Comparison of ENCODE assay signal across 24 cellular contexts in genomic region chr5:140573683-140574082, GRCh38. TPM values are rescaled to one million over a fixed set of nuclear protein-coding genes. Genes with fewer than 3 reads are reported as not detected.
DNase-seq lines count a peak whose midpoint lies in the region; ATAC-seq and TF ChIP-seq lines count a peak whose summit lies in the region.
"Had no signal": no experiment of that assay in that cellular context is flagged by ENCODE, and none has a peak within 500 bp of the region (broad histone marks: within the 10 kb centered on the region; RNA-seq: fewer than 3 reads in every experiment).

No MANE protein-coding gene starts in this region.

- peak overlapping the region; percentile 69 to 76 for H3K27ac ChIP-seq in liver (ENCODE audit: low read depth in 1 of 2, low read length in 2 of 2)
- peak overlapping the region in 2 of 4 donors; percentile 45 to 53 for H3K27ac ChIP-seq in body of pancreas
- H3K27ac ChIP-seq: C4-2B, GM23248, HL-60 had no signal

- TF ChIP-seq CTCF in liver (IDR thresholded peaks at IDR 0.05; ENCODE audit: low read depth, low read length, missing input control) (no peak), omental fat pad (IDR thresholded peaks at IDR 0.05) (no peak), body of pancreas (IDR thresholded peaks at IDR 0.05) (no peak)

- no peaks in the 10 kb centered on the region for H3K36me3 ChIP-seq in liver (ENCODE audit: control insufficient read depth in 4 of 4, insufficient read depth in 3 of 4, low read depth in 1 of 4, low read length in 3 of 4)
- H3K36me3 ChIP-seq in body of pancreas (replicated peaks in 1 of 2; ENCODE audit: insufficient read depth in 1 of 2, low read depth in 2 of 2) = no peaks in the 10 kb centered on the region
- H3K36me3 ChIP-seq: HAP-1 had no signal

- peaks cover 14 to 52% (median 40%) of the 10 kb centered on the region in 4 donors for H3K4me1 ChIP-seq in liver (ENCODE audit: control insufficient read depth in 4 of 4, insufficient read depth in 4 of 4, low read length in 3 of 4)
- no peaks in the 10 kb centered on the region for H3K4me1 ChIP-seq in body of pancreas
- H3K4me1 ChIP-seq: HAP-1 had no signal

- intact Hi-C loops in dendritic cell treated with granulocyte-macrophage colony-stimulating factor and Interleukin-4, amounts not matched to agents 40 ng/mL and 50 ng/mL, for 4 days (cut with micrococcal nuclease) = no loop called here
- intact Hi-C loops in body of pancreas (cut with DNase I) = no loop called here

- peak; percentile 19 for ATAC-seq in omental fat pad (ENCODE audit: low FRiP score)
- ATAC-seq in body of pancreas = no peak
- ATAC-seq in HG03457 (IDR thresholded peaks at IDR 0.05; ENCODE audit: unreplicated experiment) = no peak
- ATAC-seq: PC-3 had no signal

- no peak overlapping the region for H3K9ac ChIP-seq in liver (ENCODE audit: low read depth in 1 of 2, low read length in 2 of 2)
- H3K9ac ChIP-seq: GM23248 had no signal

- H3K27me3 Mint-ChIP-seq in dendritic cell treated with granulocyte-macrophage colony-stimulating factor and Interleukin-4, amounts not matched to agents 40 ng/mL and 50 ng/mL, for 4 days = no peaks in the 10 kb centered on the region
- H3K27me3 Mint-ChIP-seq: IgD-negative memory B cell had no signal

- peaks cover 50% of the 10 kb centered on the region for H3K4me1 Mint-ChIP-seq in dendritic cell treated with granulocyte-macrophage colony-stimulating factor and Interleukin-4, amounts not matched to agents 40 ng/mL and 50 ng/mL, for 4 days (ENCODE audit: low read depth)

- peaks cover 16% of the 10 kb centered on the region for H3K36me3 Mint-ChIP-seq in dendritic cell treated with granulocyte-macrophage colony-stimulating factor and Interleukin-4, amounts not matched to agents 40 ng/mL and 50 ng/mL, for 4 days (ENCODE audit: low read depth)

- TF ChIP-seq RAD21 in liver (IDR thresholded peaks at IDR 0.05) = no peak

- H3K4me3 ChIP-seq in liver (ENCODE audit: low read depth in 1 of 3, low read length in 3 of 3) (no peak overlapping the region), body of pancreas (no peak overlapping the region)
- H3K4me3 ChIP-seq: GM23248, HAP-1 had no signal

- TF ChIP-seq POLR2A in body of pancreas (IDR thresholded peaks at IDR 0.05) = no peak

- no peak overlapping the region for H3K4me3 Mint-ChIP-seq in dendritic cell treated with granulocyte-macrophage colony-stimulating factor and Interleukin-4, amounts not matched to agents 40 ng/mL and 50 ng/mL, for 4 days
- H3K4me3 Mint-ChIP-seq: IgD-negative memory B cell had no signal

- peak overlapping the region; percentile 37 for H3K27ac Mint-ChIP-seq in dendritic cell treated with granulocyte-macrophage colony-stimulating factor and Interleukin-4, amounts not matched to agents 40 ng/mL and 50 ng/mL, for 4 days
- H3K27ac Mint-ChIP-seq: IgD-negative memory B cell had no signal

- H3K9me3 ChIP-seq in liver (ENCODE audit: control insufficient read depth in 4 of 4, low read length in 3 of 4) (no peaks in the 10 kb centered on the region), body of pancreas (no peaks in the 10 kb centered on the region)
- H3K9me3 ChIP-seq: HAP-1 had no signal

- H3K9me3 Mint-ChIP-seq in dendritic cell treated with granulocyte-macrophage colony-stimulating factor and Interleukin-4, amounts not matched to agents 40 ng/mL and 50 ng/mL, for 4 days = no peaks in the 10 kb centered on the region
- H3K9me3 Mint-ChIP-seq: IgD-negative memory B cell had no signal

- H3K27me3 ChIP-seq in liver (ENCODE audit: control insufficient read depth in 4 of 4, insufficient read depth in 4 of 4, low read length in 3 of 4) (no peaks in the 10 kb centered on the region), body of pancreas (no peaks in the 10 kb centered on the region)

- WGBS in liver = 96% methylated on average over 7 of the region's 7 CpGs
- 86% methylated on average over 7 of the region's 7 CpGs; no CpG with 5 or more reads in 1 of the 2 donors for WGBS in body of pancreas, 2 donors

- DNase-seq in omental fat pad (ENCODE audit: low spot score) (no peak), body of pancreas (no peak), AG08395 (ENCODE audit: low spot score) (no peak)
- DNase-seq in stimulated activated CD8-positive, alpha-beta memory T cell treated with anti-CD3 and anti-CD28 coated beads, Interleukin-4, amount 100 ng/mL, for 48 hours = peak; percentile 18
- DNase-seq: ACHN, AML-193, DMS79 treated with DMSO at 0.1 percent for 48 hours, GM23248, Kasumi-1, MM.1S, NCI-H1092, NCI-H1436 treated with DMSO at 0.1 percent for 48 hours, NCI-H2029 treated with DMSO at 0.1 percent for 48 hours, NCI-H2171, NCI-H526, PC-3 had no signal

TF ChIP-seq in liver, 16 proteins besides CTCF, POLR2A, EP300 and RAD21:
- TF ChIP-seq FOXA1 (IDR thresholded peaks at IDR 0.05) (no peak), ZBTB33 (IDR thresholded peaks at IDR 0.05) (no peak), FOXA2 (IDR thresholded peaks at IDR 0.05) (no peak), JUND (IDR thresholded peaks at IDR 0.05) (no peak), HNF4G (IDR thresholded peaks at IDR 0.05) (no peak), TAF1 (conservative IDR thresholded peaks at IDR 0.05) (no peak), NR2F2 (IDR thresholded peaks at IDR 0.05) (no peak), EGR1 (IDR thresholded peaks at IDR 0.05; ENCODE audit: low read depth in 2 of 2) (no peak), RXRA (IDR thresholded peaks at IDR 0.05) (no peak)
- TF ChIP-seq, protein P1, sequence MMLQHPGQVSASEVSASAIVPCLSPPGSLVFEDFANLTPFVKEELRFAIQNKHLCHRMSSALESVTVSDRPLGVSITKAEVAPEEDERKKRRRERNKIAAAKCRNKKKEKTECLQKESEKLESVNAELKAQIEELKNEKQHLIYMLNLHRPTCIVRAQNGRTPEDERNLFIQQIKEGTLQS (IDR thresholded peaks at IDR 0.05) = no peak

RNA-seq across cellular contexts. Expression of gene SLC35A4, which starts 9.1 kb away (rescaled TPM):
- total RNA-seq in liver = 10 to 100 TPM; 17.5 to 31.5 TPM
- polyA plus RNA-seq in liver = 10 to 100 TPM; 21.7 to 37.0 TPM
- 10 to 100 TPM; 25.1 to 55.1 (median 38.1) TPM for total RNA-seq in omental fat pad
- 10 to 100 TPM; 18.5 to 39.4 TPM for total RNA-seq in body of pancreas

RNA-seq across cellular contexts. Expression of gene APBB3, which starts 9.3 kb away (rescaled TPM):
- total RNA-seq in liver (10 to 100 TPM in 1 of 2 donors, 1 to 10 TPM in 1; 4.6 to 29.1 TPM), omental fat pad (10 to 100 TPM; 13.5 to 55.9 (median 33.2) TPM), body of pancreas (10 to 100 TPM; 27.0 to 28.3 TPM)
- polyA plus RNA-seq in liver = 10 to 100 TPM; 10.1 to 40.5 TPM

RNA-seq across cellular contexts. Expression of gene SRA1, which starts 16.4 kb away (rescaled TPM):
- total RNA-seq in liver = 10 to 100 TPM; 12.9 to 18.7 TPM
- 10 to 100 TPM; 20.9 to 41.1 TPM for polyA plus RNA-seq in liver
- total RNA-seq in omental fat pad = 10 to 100 TPM; 18.1 to 44.2 (median 24.3) TPM
- 10 to 100 TPM; 10.9 to 12.5 TPM for total RNA-seq in body of pancreas

RNA-seq across cellular contexts. Expression of gene EIF4EBP3, which starts 26.2 kb away (rescaled TPM):
- total RNA-seq in liver = 1 to 10 TPM; 1.4 to 1.5 TPM
- 10 to 100 TPM; 14.6 to 55.8 TPM for polyA plus RNA-seq in liver
- total RNA-seq in omental fat pad = 10 to 100 TPM; 22.9 to 35.7 (median 31.5) TPM
- 1 to 10 TPM in 1 of 2 donors, not detected in 1; 7.3 TPM for total RNA-seq in body of pancreas
- total RNA-seq: HT1080, PC-3 had no signal

RNA-seq across cellular contexts. Expression of gene CD14, which starts 59.3 kb away (rescaled TPM):
- 100 to 1,000 TPM in 1 of 2 donors, 10 to 100 TPM in 1; 61.0 to 297 TPM for total RNA-seq in liver
- polyA plus RNA-seq in liver = 100 to 1,000 TPM; 277 to 343 TPM
- 100 to 1,000 TPM; 129 to 173 (median 158) TPM for total RNA-seq in omental fat pad
- 10 to 100 TPM; 19.2 to 62.6 TPM for total RNA-seq in body of pancreas
- total RNA-seq: HT1080, PC-3 had no signal
